Comparison of ENCODE assay signal across 8 cellular contexts in genomic region chr9:126773004-126773607, GRCh38.
DNase-seq lines count a peak whose midpoint lies in the region; ATAC-seq and TF ChIP-seq lines count a peak whose summit lies in the region.

No MANE protein-coding gene starts in this region.

- DNase-seq in EH (ENCODE audit: low read depth) = peak; percentile 16
- DNase-seq in KBM-7 = peak; percentile 55
- DNase-seq in astrocyte of the spinal cord (ENCODE audit: low read depth, low spot score) = no peak
- DNase-seq in medulla oblongata (ENCODE audit: extremely low spot score) = peak; percentile 6
- DNase-seq in NCI-H187 (lab: John Stamatoyannopoulos, UW) = no peak
- DNase-seq in stimulated activated CD4-positive, alpha-beta T cell treated with anti-CD3 and anti-CD28 coated beads, Interleukin-1b, Interleukin-23, amount 100 ng/mL, for 48 hours = no peak
- DNase-seq in T-helper 9 cell = no peak

- H3K4me3 ChIP-seq in astrocyte of the spinal cord (ENCODE audit: low read depth, low read length) = no peak overlapping the region

- peak; percentile 62 for TF ChIP-seq CTCF in astrocyte of the spinal cord (IDR thresholded peaks at IDR 0.05; ENCODE audit: low read depth, low read length)

- no peak for ATAC-seq in HG03521 (IDR thresholded peaks at IDR 0.05; ENCODE audit: unreplicated experiment)

- in situ Hi-C loops in KBM-7 (cut with MboI; ENCODE audit: low pct_unique_long_range_greater_than_20kb, low sequenced_read_pairs) = no loop called here
- in situ Hi-C loops in astrocyte of the spinal cord (cut with HindIII; ENCODE audit: low sequenced_read_pairs) = no loop called here

Comparison
In these comparisons a context has a peak if more than half of its experiments do, and no peak if none do; other contexts are left out.
1. DNase-seq: peak in EH (single experiment), KBM-7 (single experiment) and medulla oblongata (single experiment); none in astrocyte of the spinal cord (single experiment), NCI-H187 (0 of 2), stimulated activated CD4-positive, alpha-beta T cell treated with anti-CD3 and anti-CD28 coated beads, Interleukin-1b, Interleukin-23, amount 100 ng/mL, for 48 hours (single experiment) and T-helper 9 cell (single experiment).